Comparison of ENCODE assay signal across 10 cellular contexts in the genomic region with DNA sequence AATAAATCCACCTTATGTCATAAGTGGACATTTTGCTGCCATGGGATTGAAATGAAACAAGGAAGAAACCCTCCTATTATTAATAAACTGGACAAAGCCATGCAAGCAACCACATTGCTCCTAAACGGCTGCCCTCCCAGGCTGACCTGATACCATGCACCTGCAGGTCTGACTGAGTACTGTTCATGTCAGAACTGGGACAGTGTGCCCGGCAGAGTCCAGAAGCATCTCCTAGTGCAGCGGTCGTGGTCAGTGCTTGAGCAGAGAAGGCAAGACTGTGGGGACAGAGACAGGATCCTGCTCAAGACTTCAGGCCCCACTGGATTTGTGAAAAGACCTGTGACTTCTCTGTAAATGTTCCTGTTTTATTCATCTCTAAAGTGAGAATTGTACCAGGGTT.
"Had no signal": no experiment of that assay in that cellular context is flagged by ENCODE, and none has a peak within 500 bp of the region (broad histone marks: within the 10 kb centered on the region; RNA-seq: fewer than 3 reads in every experiment).

No MANE protein-coding gene starts in this region.

- H3K27me3 ChIP-seq: esophagus squamous epithelium, tibial artery had no signal

- H3K9me3 ChIP-seq: esophagus squamous epithelium, left ventricle myocardium inferior, tibial artery had no signal

- H3K27ac ChIP-seq: esophagus squamous epithelium, left ventricle myocardium inferior, tibial artery had no signal

- H3K4me1 ChIP-seq: tibial artery had no signal

- H3K36me3 ChIP-seq: esophagus squamous epithelium, left ventricle myocardium inferior, tibial artery had no signal

- DNase-seq: activated CD4-positive, CD25-positive, alpha-beta regulatory T cell; activated effector memory CD4-positive, alpha-beta T cell treated with anti-CD3 and anti-CD28 coated beads, Interleukin-2, amount 50 U/mL, for 16 hours; activated T-cell treated with anti-CD3 and anti-CD28 coated beads, Interleukin-2, amount 50 U/mL, for 4 hours; amniotic stem cell; esophagus squamous epithelium; hippocampal formation; kidney; left ventricle myocardium inferior; SW 1271; tibial artery had no signal

- H3K4me3 ChIP-seq: esophagus squamous epithelium, left ventricle myocardium inferior, tibial artery had no signal
